Comparison of ENCODE assay signal across 8 cellular contexts in the genomic region with DNA sequence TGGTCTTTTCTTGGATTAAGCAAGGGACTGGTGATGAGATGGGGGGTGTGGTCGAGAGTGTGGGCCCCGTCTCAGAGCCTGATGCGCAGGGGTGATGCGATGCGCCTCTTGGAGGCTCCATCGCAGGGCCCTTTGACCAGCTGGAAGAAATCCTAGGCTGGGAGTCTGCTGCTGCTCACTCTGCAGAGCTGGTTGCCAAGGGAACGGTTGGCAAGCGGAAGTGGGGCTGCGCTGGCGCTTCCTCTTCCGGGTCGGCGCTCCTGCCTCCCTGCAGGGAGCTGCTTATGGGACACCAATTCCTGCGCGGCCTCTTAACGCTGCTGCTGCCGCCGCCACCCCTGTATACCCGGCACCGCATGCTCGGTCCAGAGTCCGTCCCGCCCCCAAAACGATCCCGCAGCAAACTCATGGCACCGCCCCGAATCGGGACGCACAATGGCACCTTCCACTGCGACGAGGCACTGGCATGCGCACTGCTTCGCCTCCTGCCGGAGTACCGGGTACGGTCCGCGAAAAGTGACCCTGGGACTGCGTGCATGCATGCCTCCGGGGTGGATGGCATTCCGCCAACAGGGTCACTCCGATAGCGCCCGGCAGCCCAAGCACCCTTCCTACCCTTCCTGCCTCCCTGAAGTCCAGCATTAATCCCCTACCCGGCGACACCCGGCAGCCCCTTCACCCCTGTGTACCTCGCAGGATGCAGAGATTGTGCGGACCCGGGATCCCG. TPM values are rescaled to one million over a fixed set of nuclear protein-coding genes. Genes with fewer than 3 reads are reported as not detected.
DNase-seq lines count a peak whose midpoint lies in the region; TF ChIP-seq lines count a peak whose summit lies in the region.

A gene with protein sequence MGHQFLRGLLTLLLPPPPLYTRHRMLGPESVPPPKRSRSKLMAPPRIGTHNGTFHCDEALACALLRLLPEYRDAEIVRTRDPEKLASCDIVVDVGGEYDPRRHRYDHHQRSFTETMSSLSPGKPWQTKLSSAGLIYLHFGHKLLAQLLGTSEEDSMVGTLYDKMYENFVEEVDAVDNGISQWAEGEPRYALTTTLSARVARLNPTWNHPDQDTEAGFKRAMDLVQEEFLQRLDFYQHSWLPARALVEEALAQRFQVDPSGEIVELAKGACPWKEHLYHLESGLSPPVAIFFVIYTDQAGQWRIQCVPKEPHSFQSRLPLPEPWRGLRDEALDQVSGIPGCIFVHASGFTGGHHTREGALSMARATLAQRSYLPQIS (plus strand): TSS at position 242 of the 727 bp plus-strand sequence. CDS start 43 bp downstream, at position 285.

- H3K27me3 ChIP-seq in HAP-1 (ENCODE audit: low read depth) (no peaks in the 10 kb centered on the region), suprapubic skin (no peaks in the 10 kb centered on the region)

- DNase-seq in GF-D8 (lab: John Stamatoyannopoulos, UW) (peak; percentile 74), HAP-1 (ENCODE audit: low spot score in 2 of 2) (peak; percentile 93 to 94), NAMALWA (ENCODE audit: low spot score) (peak; percentile 94), SK-N-MC (ENCODE audit: low read depth, low spot score) (peak; percentile 12), glomerular endothelial cell (ENCODE audit: extremely low read depth, low read depth, low spot score) (no peak), occipital lobe (lab: John Stamatoyannopoulos, UW) (peak; percentile 91), suprapubic skin (ENCODE audit: low spot score in 2 of 2) (peak; percentile 88 to 91)
- peak; percentile 83 for DNase-seq in activated naive CD4-positive, alpha-beta T cell treated with anti-CD3 and anti-CD28 coated beads, Interleukin-2, amount 50 U/mL, for 16 hours

- in situ Hi-C loops in HAP-1 (cut with MboI; ENCODE audit: low sequenced_read_pairs): no loop called here

- no peak for TF ChIP-seq EP300 in suprapubic skin (IDR thresholded peaks at IDR 0.05)

- WGBS in suprapubic skin: 1% methylated on average over 16 of the region's 51 CpGs

- H3K4me1 ChIP-seq in HAP-1 (peaks cover 8% of the 10 kb centered on the region), suprapubic skin (peaks cover 73% of the 10 kb centered on the region)

- H3K36me3 ChIP-seq in HAP-1 (replicated peaks) (peaks cover 47% of the 10 kb centered on the region), SK-N-MC (ENCODE audit: insufficient read depth, low read length) (peaks cover 44% of the 10 kb centered on the region), suprapubic skin (peaks cover 32% of the 10 kb centered on the region)

- peak in 1 of 2 donors; percentile 34 for TF ChIP-seq POLR2A in suprapubic skin (IDR thresholded peaks at IDR 0.05)

- peak within 1 kb of the TSS; percentile 83 for H3K9ac ChIP-seq in SK-N-MC (ENCODE audit: insufficient read length)

- H3K9me3 ChIP-seq in HAP-1 (no peaks in the 10 kb centered on the region), SK-N-MC (ENCODE audit: low read depth, low read length) (no peaks in the 10 kb centered on the region), suprapubic skin (no peaks in the 10 kb centered on the region)

- H3K4me3 ChIP-seq in HAP-1: peak within 1 kb of the TSS; percentile 79
- peak within 1 kb of the TSS; percentile 92 for H3K4me3 ChIP-seq in SK-N-MC
- peak within 1 kb of the TSS; percentile 63 for H3K4me3 ChIP-seq in suprapubic skin

- peak in 1 of 2 donors; percentile 10 for TF ChIP-seq CTCF in suprapubic skin (IDR thresholded peaks at IDR 0.05)

- H3K27ac ChIP-seq in SK-N-MC: peak within 1 kb of the TSS; percentile 64; the same call in 1 of the 2 replicates
- peak within 1 kb of the TSS; percentile 81 for H3K27ac ChIP-seq in suprapubic skin

RNA-seq across cellular contexts. Expression of the gene that starts here (rescaled TPM):
- 41.4 and 55.0 TPM in 2 replicates for total RNA-seq in glomerular endothelial cell
- 39.5 TPM for total RNA-seq in occipital lobe
- total RNA-seq in suprapubic skin: 10 to 100 TPM; 38.2 to 54.6 (median 46.3) TPM
